Comparison of ENCODE assay signal across 16 cellular contexts in genomic region chr11:44904261-44905080, GRCh38.
"Had no signal": no experiment of that assay in that cellular context is flagged by ENCODE, and none has a peak within 500 bp of the region (broad histone marks: within the 10 kb centered on the region; RNA-seq: fewer than 3 reads in every experiment).

No MANE protein-coding gene starts in this region.

- H3K36me3 ChIP-seq: ascending aorta, pancreas, suprapubic skin had no signal

- H3K9me3 ChIP-seq: ascending aorta, pancreas, suprapubic skin had no signal

- H3K4me1 ChIP-seq: ascending aorta, pancreas, suprapubic skin had no signal

- H3K27ac Mint-ChIP-seq: activated CD8-positive, alpha-beta T cell treated with anti-CD3 and anti-CD28 coated beads for 36 hours; activated T-cell treated with anti-CD3 and anti-CD28 coated beads, Interleukin-2, amount 50 U/mL, for 72 hours; effector memory CD8-positive, alpha-beta T cell; type B pancreatic cell had no signal

- H3K4me3 Mint-ChIP-seq: activated CD8-positive, alpha-beta T cell treated with anti-CD3 and anti-CD28 coated beads for 36 hours; activated T-cell treated with anti-CD3 and anti-CD28 coated beads, Interleukin-2, amount 50 U/mL, for 72 hours; effector memory CD8-positive, alpha-beta T cell; type B pancreatic cell had no signal

- H3K79me2 ChIP-seq: hepatocyte had no signal

- H3K27ac ChIP-seq: ascending aorta, hepatocyte, pancreas, suprapubic skin had no signal

- DNase-seq: activated CD4-positive, alpha-beta T cell treated with anti-CD3 and anti-CD28 coated beads for 4 hours; activated CD8-positive, alpha-beta memory T cell treated with anti-CD3 and anti-CD28 coated beads, Interleukin-2, amount 50 U/mL, for 4 hours; activated CD8-positive, alpha-beta T cell treated with anti-CD3 and anti-CD28 coated beads for 36 hours; activated T-cell treated with anti-CD3 and anti-CD28 coated beads, Interleukin-2, amount 50 U/mL, for 72 hours; effector memory CD8-positive, alpha-beta T cell; kidney; left ventricle myocardium superior; mesendoderm; pancreas; stimulated activated CD4-positive, alpha-beta T cell treated with anti-CD3 and anti-CD28 coated beads, Interleukin-4, amount 100 ng/mL, for 1 hour; stimulated activated CD8-positive, alpha-beta memory T cell treated with anti-CD3 and anti-CD28 coated beads, Interleukin-4, amount 100 ng/mL, for 48 hours; stimulated activated naive CD8-positive, alpha-beta T cell treated with anti-CD3 and anti-CD28 coated beads, Interleukin-15, Interleukin-2, amounts not matched to agents 100 U/mL and 50 U/mL, for 24 hours had no signal

- H3K4me2 ChIP-seq: hepatocyte had no signal

- ATAC-seq: activated CD8-positive, alpha-beta T cell treated with anti-CD3 and anti-CD28 coated beads for 36 hours; activated T-cell treated with anti-CD3 and anti-CD28 coated beads, Interleukin-2, amount 50 U/mL, for 72 hours; effector memory CD8-positive, alpha-beta T cell; left ventricle myocardium superior; pancreas; stimulated activated naive CD8-positive, alpha-beta T cell treated with anti-CD3 and anti-CD28 coated beads, Interleukin-15, Interleukin-2, amounts not matched to agents 100 U/mL and 50 U/mL, for 24 hours had no signal

- H3K4me3 ChIP-seq: ascending aorta, hepatocyte, pancreas, suprapubic skin had no signal

- H3K9me3 Mint-ChIP-seq: activated CD8-positive, alpha-beta T cell treated with anti-CD3 and anti-CD28 coated beads for 36 hours; activated T-cell treated with anti-CD3 and anti-CD28 coated beads, Interleukin-2, amount 50 U/mL, for 72 hours; effector memory CD8-positive, alpha-beta T cell; type B pancreatic cell had no signal

- H2AFZ ChIP-seq: hepatocyte had no signal

- H3K27me3 ChIP-seq: ascending aorta, hepatocyte, pancreas, suprapubic skin had no signal

- H3K27me3 Mint-ChIP-seq: activated CD8-positive, alpha-beta T cell treated with anti-CD3 and anti-CD28 coated beads for 36 hours; effector memory CD8-positive, alpha-beta T cell; type B pancreatic cell had no signal
